ENCODE assay signal across 8 cellular contexts in genomic region chr22:25564320-25564978, GRCh38. TPM values are rescaled to one million over a fixed set of nuclear protein-coding genes. Genes with fewer than 3 reads are reported as not detected.
DNase-seq lines count a peak whose midpoint lies in the region; ATAC-seq and TF ChIP-seq lines count a peak whose summit lies in the region.

GRK3 (plus strand) TSS chr22:25564675; CDS start chr22:25565041, 366 bp downstream.

- BruUV-seq in PC-9 (replicated peaks; lab: Mats Ljungman, UMichigan): no TSS peak

- H3K36me3 ChIP-seq in PC-9 (ENCODE audit: low read depth) (no peaks in the 10 kb centered on the region), thymus (ENCODE audit: control insufficient read depth, insufficient read depth) (no peaks in the 10 kb centered on the region)

- ATAC-seq in HG03159 (IDR thresholded peaks at IDR 0.05; ENCODE audit: unreplicated experiment): peak; percentile 36

- H3K9me3 ChIP-seq in PC-9 (ENCODE audit: insufficient read depth, low read depth) (no peaks in the 10 kb centered on the region), thymus (ENCODE audit: control insufficient read depth) (no peaks in the 10 kb centered on the region)

- H3F3A ChIP-seq in PC-9 (ENCODE audit: insufficient read depth, low read depth): no peaks in the 10 kb centered on the region

- no peak for TF ChIP-seq CTCF in PC-9 (conservative IDR thresholded peaks at IDR 0.05)

- intact Hi-C loops in PC-9 (cut with micrococcal nuclease; ENCODE audit: unreplicated experiment): no loop called here

- H3K4me1 ChIP-seq in PC-9 (replicated peaks; ENCODE audit: insufficient read depth): no peaks in the 10 kb centered on the region
- peaks cover 3% of the 10 kb centered on the region for H3K4me1 ChIP-seq in thymus (ENCODE audit: control insufficient read depth, insufficient read depth, low read length)

- H3K27ac ChIP-seq in PC-9 (no peak within 1 kb of the TSS), thymus (ENCODE audit: low read depth) (peak within 1 kb of the TSS; percentile 81)

- no peaks in the 10 kb centered on the region for H3K9me2 ChIP-seq in PC-9 (ENCODE audit: insufficient read depth)

- H3K4me3 ChIP-seq in PC-9: peak within 1 kb of the TSS; percentile 55
- peak within 1 kb of the TSS; percentile 92 for H3K4me3 ChIP-seq in thymus (ENCODE audit: low read length)

- H4K20me1 ChIP-seq in PC-9 (ENCODE audit: insufficient read depth): no peaks in the 10 kb centered on the region

- CTCF ChIA-PET in PC-9 (lab: Charles Lee): no interaction called here

- no peaks in the 10 kb centered on the region for H3K79me2 ChIP-seq in PC-9 (ENCODE audit: low read depth)

- WGBS in thymus: under 1% methylated on average over 70 of the region's 73 CpGs

- POLR2A ChIA-PET in PC-9 (lab: Charles Lee; ENCODE audit: unreplicated experiment): no interaction called here

- peaks cover 51% of the 10 kb centered on the region for H3K27me3 ChIP-seq in PC-9 (ENCODE audit: insufficient read depth, low read depth)
- no peaks in the 10 kb centered on the region for H3K27me3 ChIP-seq in thymus (ENCODE audit: control insufficient read depth, insufficient read depth)

- peak within 1 kb of the TSS; percentile 62; the same call in 1 of the 2 replicates for H2AFZ ChIP-seq in PC-9

- H3K4me2 ChIP-seq in PC-9: peak within 1 kb of the TSS; percentile 75

- DNase-seq in NCI-H2196 (lab: John Stamatoyannopoulos, UW; ENCODE audit: unreplicated experiment) (peak; percentile 26), NCI-H2196 treated with DMSO at 0.1 percent for 48 hours (lab: John Stamatoyannopoulos, UW; ENCODE audit: unreplicated experiment) (no peak), PC-9 (peak in 1 of 2 experiments; percentile 34), foreskin melanocyte (peak; percentile 56), nucleus accumbens (lab: John Stamatoyannopoulos, UW) (peak in 44 of 56 donors; percentile 5 to 76 (median 36))
- DNase-seq in activated T-helper 9 cell treated with anti-CD3 and anti-CD28 coated beads, Interleukin-2, amount 50 U/mL, for 16 hours (ENCODE audit: low read depth): peak; percentile 9

RNA-seq across cellular contexts. Expression of gene GRK3, which starts in this region (rescaled TPM):
- 0.37 and 0.38 TPM in 2 replicates for total RNA-seq in PC-9 (2021)
- polyA plus RNA-seq in thymus: 8.4 TPM
